ENCODE assay signal across 8 cellular contexts in the genomic region with DNA sequence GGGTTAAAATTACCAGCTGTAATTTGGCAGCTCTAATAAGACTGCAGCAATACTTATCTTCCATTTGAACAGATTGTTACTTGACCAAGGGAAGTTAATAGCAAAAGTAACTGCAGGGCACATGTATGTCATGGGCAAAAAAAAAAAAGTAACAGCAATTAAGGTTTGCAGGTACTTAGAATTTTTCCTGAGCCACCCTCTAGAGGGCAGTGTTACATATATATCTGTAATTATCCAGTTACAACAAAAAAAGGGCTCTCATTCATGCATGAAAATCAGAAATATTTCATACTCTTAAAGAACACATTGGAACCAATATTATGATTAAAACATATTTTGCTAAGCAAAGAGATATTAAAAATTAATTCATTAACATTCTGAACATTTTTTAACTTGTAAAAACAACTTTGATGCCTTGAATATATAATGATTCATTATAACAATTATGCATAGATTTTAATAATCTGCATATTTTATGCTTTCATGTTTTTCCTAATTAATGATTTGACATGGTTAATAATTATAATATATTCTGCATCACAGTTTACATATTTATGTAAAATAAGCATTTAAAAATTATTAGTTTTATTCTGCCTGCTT. TPM values are rescaled to one million over a fixed set of nuclear protein-coding genes. Genes with fewer than 3 reads are reported as not detected.
DNase-seq lines count a peak whose midpoint lies in the region; ATAC-seq, FAIRE-seq and TF ChIP-seq lines count a peak whose summit lies in the region.

No MANE protein-coding gene starts in this region.

- H3K4me3 Mint-ChIP-seq in activated CD4-positive, alpha-beta T cell treated with anti-CD3 and anti-CD28 coated beads, Interleukin-2, amount 10 ng/mL, durations not matched to agents 7 days and 5 days, result no peak overlapping the region
- H3K4me3 Mint-ChIP-seq in astrocyte (ENCODE audit: unreplicated experiment), result no peak overlapping the region

- H3K36me3 ChIP-seq in astrocyte (ENCODE audit: insufficient read depth, low read length), result peaks cover 5% of the 10 kb centered on the region

- no peaks in the 10 kb centered on the region for H3K4me1 ChIP-seq in astrocyte (ENCODE audit: insufficient read depth, low read length)

- ATAC-seq in HG02938 (IDR thresholded peaks at IDR 0.05; ENCODE audit: unreplicated experiment), result no peak
- ATAC-seq in HG02623 (IDR thresholded peaks at IDR 0.05; ENCODE audit: unreplicated experiment), result no peak

- no peak overlapping the region for H3K4me3 ChIP-seq in astrocyte (ENCODE audit: insufficient read depth, low read depth, low read length)

- peaks cover 29% of the 10 kb centered on the region for H4K20me1 ChIP-seq in astrocyte (ENCODE audit: insufficient read depth, low read length)

- no peaks in the 10 kb centered on the region for H3K9me3 ChIP-seq in astrocyte (ENCODE audit: insufficient read depth, low read depth, low read length)

- no peak overlapping the region for H3K27ac ChIP-seq in astrocyte (ENCODE audit: low read depth, low read length)

- H3K9me3 Mint-ChIP-seq in activated CD4-positive, alpha-beta T cell treated with anti-CD3 and anti-CD28 coated beads, Interleukin-2, amount 10 ng/mL, durations not matched to agents 7 days and 5 days, result no peaks in the 10 kb centered on the region
- H3K9me3 Mint-ChIP-seq in astrocyte (ENCODE audit: unreplicated experiment), result no peaks in the 10 kb centered on the region

- H3K4me1 Mint-ChIP-seq in activated CD4-positive, alpha-beta T cell treated with anti-CD3 and anti-CD28 coated beads, Interleukin-2, amount 10 ng/mL, durations not matched to agents 7 days and 5 days, result peaks cover 8% of the 10 kb centered on the region
- peaks cover 7% of the 10 kb centered on the region for H3K4me1 Mint-ChIP-seq in astrocyte (ENCODE audit: low read depth, unreplicated experiment)

- H3K4me2 ChIP-seq in astrocyte (ENCODE audit: low read length), result no peak overlapping the region

- peaks cover 32% of the 10 kb centered on the region for H3K79me2 ChIP-seq in astrocyte (ENCODE audit: insufficient read depth, low read length)

- H3K27me3 Mint-ChIP-seq in activated CD4-positive, alpha-beta T cell treated with anti-CD3 and anti-CD28 coated beads, Interleukin-2, amount 10 ng/mL, durations not matched to agents 7 days and 5 days, result no peaks in the 10 kb centered on the region
- H3K27me3 Mint-ChIP-seq in astrocyte (ENCODE audit: low read depth, unreplicated experiment), result no peaks in the 10 kb centered on the region

- TF ChIP-seq CTCF in astrocyte (IDR thresholded peaks at IDR 0.05; ENCODE audit: insufficient read depth, low read depth, low read length), result peak; percentile 45

- no peak overlapping the region for H2AFZ ChIP-seq in astrocyte (ENCODE audit: low read depth, low read length)

- POLR2A ChIA-PET in activated CD4-positive, alpha-beta T cell treated with anti-CD3 and anti-CD28 coated beads, Interleukin-2, amount 10 ng/mL, durations not matched to agents 7 days and 5 days (lab: Charles Lee), result no interaction called here

- peaks cover 9% of the 10 kb centered on the region for H3K36me3 Mint-ChIP-seq in activated CD4-positive, alpha-beta T cell treated with anti-CD3 and anti-CD28 coated beads, Interleukin-2, amount 10 ng/mL, durations not matched to agents 7 days and 5 days (ENCODE audit: low read depth)
- H3K36me3 Mint-ChIP-seq in astrocyte (ENCODE audit: low read depth, unreplicated experiment), result peaks cover 1% of the 10 kb centered on the region

- peak; percentile 82 for FAIRE-seq in astrocyte (lab: Jason Lieb, UNC)

- no peak overlapping the region for H3K27ac Mint-ChIP-seq in activated CD4-positive, alpha-beta T cell treated with anti-CD3 and anti-CD28 coated beads, Interleukin-2, amount 10 ng/mL, durations not matched to agents 7 days and 5 days
- H3K27ac Mint-ChIP-seq in astrocyte (ENCODE audit: unreplicated experiment), result no peak overlapping the region

- H3K27me3 ChIP-seq in astrocyte (ENCODE audit: insufficient read depth, low read length), result no peaks in the 10 kb centered on the region

- peak; percentile 46 for DNase-seq in activated CD4-positive, alpha-beta T cell treated with anti-CD3 and anti-CD28 coated beads, Interleukin-2, amount 10 ng/mL, durations not matched to agents 7 days and 5 days
- DNase-seq in activated CD4-positive, alpha-beta T cell treated with anti-CD3 and anti-CD28 coated beads for 1 hour, result no peak
- peak; percentile 38 for DNase-seq in HCEC 1CT
- peak; percentile 38 for DNase-seq in NCI-H460 (ENCODE audit: extremely low read depth, low read depth)
- DNase-seq in astrocyte (ENCODE audit: low read depth), result peak; percentile 12
- peak; percentile 58 for DNase-seq in kidney tubule cell (ENCODE audit: low spot score)

- H3K9ac ChIP-seq in astrocyte (ENCODE audit: low read length), result no peak overlapping the region

- CTCF ChIA-PET in activated CD4-positive, alpha-beta T cell treated with anti-CD3 and anti-CD28 coated beads, Interleukin-2, amount 10 ng/mL, durations not matched to agents 7 days and 5 days (lab: Charles Lee), result interaction anchor here (1.4 kb wide), 1 partner anchor 12 kb away, joined by 6 read pairs; no protein-coding TSS in a partner anchor

RNA-seq across cellular contexts. Expression of a gene that starts 25.1 kb away (rescaled TPM):
- total RNA-seq in activated CD4-positive, alpha-beta T cell treated with anti-CD3 and anti-CD28 coated beads, Interleukin-2, amount 10 ng/mL, durations not matched to agents 7 days and 5 days, result 10 to 100 TPM; 26.5 to 38.6 TPM
- 40.9 and 52.6 TPM in 2 replicates for total RNA-seq in NCI-H460 (2014; rRNA removed; shearing (Covaris generic))
- 22.0 and 28.8 TPM in 2 replicates for polyA plus RNA-seq in NCI-H460 (2014; cell fraction: nucleus; rRNA removed)
- total RNA-seq in astrocyte, result 51.7 and 53.1 TPM in 2 replicates
